In genomic region chr10:22427101-22427500, GRCh38 we compare ENCODE assay signal across 11 cellular contexts.
A peak's percentile ranks its signal among the peaks of the same experiment; 100 is the strongest.
DNase-seq lines count a peak whose midpoint lies in the region; ATAC-seq and TF ChIP-seq lines count a peak whose summit lies in the region.
"Had no signal": no experiment of that assay in that cellular context is flagged by ENCODE, and none has a peak within 500 bp of the region (broad histone marks: within the 10 kb centered on the region; RNA-seq: fewer than 3 reads in every experiment).

No MANE protein-coding gene starts in this region.

- no peak overlapping the region for H3K9ac ChIP-seq in adipocyte (ENCODE audit: low read length)

- H3K36me3 Mint-ChIP-seq in HFFc6 (ENCODE audit: low read depth), result no peaks in the 10 kb centered on the region
- H3K36me3 Mint-ChIP-seq: memory B cell had no signal

- ATAC-seq in HG02610 (IDR thresholded peaks at IDR 0.05; ENCODE audit: unreplicated experiment), result peak; percentile 64
- no peak for ATAC-seq in HG03159 (IDR thresholded peaks at IDR 0.05; ENCODE audit: unreplicated experiment)
- no peak for ATAC-seq in HG02642 (IDR thresholded peaks at IDR 0.05; ENCODE audit: poor library complexity, unreplicated experiment)

- H3K4me1 ChIP-seq in adipocyte (ENCODE audit: control insufficient read depth, insufficient read depth, low read length), result peaks cover 25% of the 10 kb centered on the region
- peaks cover 32% of the 10 kb centered on the region for H3K4me1 ChIP-seq in mesodermal cell (ENCODE audit: control insufficient read depth, insufficient read depth, low read length, poor library complexity, severe bottlenecking)

- H3K4me1 Mint-ChIP-seq in HFFc6 (ENCODE audit: low read depth), result peaks cover 42% of the 10 kb centered on the region

- peak overlapping the region; percentile 41 for H3K4me3 ChIP-seq in adipocyte (ENCODE audit: low read length)
- no peak overlapping the region for H3K4me3 ChIP-seq in mesodermal cell (ENCODE audit: extremely low read depth, insufficient read depth, low read length, poor library complexity, severe bottlenecking)
- H3K4me3 ChIP-seq: SJSA1, upper lobe of left lung had no signal

- H3K9me3 ChIP-seq in adipocyte (ENCODE audit: control insufficient read depth, low read length) (no peaks in the 10 kb centered on the region), mesodermal cell (ENCODE audit: control insufficient read depth, low read length) (no peaks in the 10 kb centered on the region)
- H3K9me3 ChIP-seq: SJSA1, upper lobe of left lung had no signal

- H3K27me3 ChIP-seq in adipocyte (replicated peaks; ENCODE audit: control insufficient read depth, insufficient read depth, low read length), result no peaks in the 10 kb centered on the region
- H3K27me3 ChIP-seq: SJSA1, upper lobe of left lung had no signal

- H3K36me3 ChIP-seq in adipocyte (ENCODE audit: control insufficient read depth, insufficient read depth, low read length, severe bottlenecking) (no peaks in the 10 kb centered on the region), mesodermal cell (ENCODE audit: control insufficient read depth, insufficient read depth, low read length) (no peaks in the 10 kb centered on the region)
- H3K36me3 ChIP-seq: SJSA1, upper lobe of left lung had no signal

- H3K27me3 Mint-ChIP-seq in HFFc6 (ENCODE audit: insufficient read depth), result peaks cover 6% of the 10 kb centered on the region

- H3K4me3 Mint-ChIP-seq in HFFc6, result no peak overlapping the region
- H3K4me3 Mint-ChIP-seq: memory B cell had no signal

- peak; percentile 48 for DNase-seq in G401 (ENCODE audit: low spot score)
- no peak for DNase-seq in adipocyte (ENCODE audit: low read depth)
- DNase-seq in HFFc6, result no peak
- DNase-seq in KBM-7, result no peak
- DNase-seq: upper lobe of left lung had no signal

- H3K27ac Mint-ChIP-seq in HFFc6, result no peak overlapping the region
- H3K27ac Mint-ChIP-seq: memory B cell had no signal

- WGBS in mesodermal cell (ENCODE audit: insufficient coverage in 2 of 2), 2 experiments, result 33 to 44% methylated on average over 2 of the region's 3 CpGs

- no peaks in the 10 kb centered on the region for H3K9me3 Mint-ChIP-seq in HFFc6
- H3K9me3 Mint-ChIP-seq: memory B cell had no signal

- H3K27ac ChIP-seq in mesodermal cell (ENCODE audit: low read depth, low read length, severe bottlenecking), result peak overlapping the region; percentile 60
- H3K27ac ChIP-seq: SJSA1, upper lobe of left lung had no signal

- in situ Hi-C loops in G401 (cut with HindIII; ENCODE audit: low sequenced_read_pairs), result no loop called here
- in situ Hi-C loops in KBM-7 (cut with MboI; ENCODE audit: low pct_unique_long_range_greater_than_20kb, low sequenced_read_pairs), result no loop called here

- no peak for TF ChIP-seq CTCF in HFFc6 (IDR thresholded peaks at IDR 0.05)
